In genomic region chr7:14807498-14807897, GRCh38 we compare ENCODE assay signal across 20 cellular contexts.
"Had no signal": no experiment of that assay in that cellular context is flagged by ENCODE, and none has a peak within 500 bp of the region (broad histone marks: within the 10 kb centered on the region; RNA-seq: fewer than 3 reads in every experiment).

No MANE protein-coding gene starts in this region.

- H3K27ac ChIP-seq: esophagus muscularis mucosa, heart right ventricle, ovary, thoracic aorta, upper lobe of left lung had no signal

- H3K4me3 Mint-ChIP-seq: activated CD4-positive, alpha-beta memory T cell treated with anti-CD3 and anti-CD28 coated beads for 36 hours; activated naive CD8-positive, alpha-beta T cell treated with anti-CD3 and anti-CD28 coated beads, Interleukin-2, amount 10 ng/mL, durations not matched to agents 7 days and 5 days; activated T-helper 1 cell treated with anti-CD3 and anti-CD28 coated beads, Interleukin-12 subunit alpha, Interleukin-12 subunit beta, Interleukin-2, Interleukin-4 antibody, amounts not matched to agents 30 ng/mL and 10 ng/mL and 1 ng/mL, durations not matched to agents 14 hours and 24 hours and 36 hours; immature natural killer cell; naive thymus-derived CD8-positive, alpha-beta T cell; stimulated activated naive B cell treated with anti-CD40 and anti-IgM and Interleukin-4, amounts not matched to agents 10 μg/mL and 1 μg/mL and 100 μg/mL, for 72 hours; WTC11 had no signal

- DNase-seq: activated CD4-positive, alpha-beta memory T cell treated with anti-CD3 and anti-CD28 coated beads for 36 hours; activated CD4-positive, alpha-beta T cell treated with anti-CD3 and anti-CD28 coated beads for 4 hours; activated naive CD8-positive, alpha-beta T cell treated with anti-CD3 and anti-CD28 coated beads, Interleukin-2, amount 10 ng/mL, durations not matched to agents 7 days and 5 days; activated T-cell treated with anti-CD3 and anti-CD28 coated beads for 4 hours; cerebellar nuclear complex; effector CD4-positive, alpha-beta T cell; heart right ventricle; immature natural killer cell; left cardiac atrium; mesendoderm; naive thymus-derived CD8-positive, alpha-beta T cell; ovary; sigmoid colon; stimulated activated naive B cell treated with anti-CD40 and anti-IgM and Interleukin-4, amounts not matched to agents 10 μg/mL and 1 μg/mL and 100 μg/mL, for 72 hours; upper lobe of left lung had no signal

- H3K4me1 ChIP-seq: heart right ventricle, upper lobe of left lung had no signal

- ATAC-seq: heart right ventricle; left cardiac atrium; naive thymus-derived CD8-positive, alpha-beta T cell; stimulated activated naive B cell treated with anti-CD40 and anti-IgM and Interleukin-4, amounts not matched to agents 10 μg/mL and 1 μg/mL and 100 μg/mL, for 72 hours; WTC11 had no signal

- H3K27me3 Mint-ChIP-seq: activated CD4-positive, alpha-beta memory T cell treated with anti-CD3 and anti-CD28 coated beads for 36 hours; activated naive CD8-positive, alpha-beta T cell treated with anti-CD3 and anti-CD28 coated beads, Interleukin-2, amount 10 ng/mL, durations not matched to agents 7 days and 5 days; naive thymus-derived CD8-positive, alpha-beta T cell; stimulated activated naive B cell treated with anti-CD40 and anti-IgM and Interleukin-4, amounts not matched to agents 10 μg/mL and 1 μg/mL and 100 μg/mL, for 72 hours had no signal

- H3K4me1 Mint-ChIP-seq: activated naive CD8-positive, alpha-beta T cell treated with anti-CD3 and anti-CD28 coated beads, Interleukin-2, amount 10 ng/mL, durations not matched to agents 7 days and 5 days; immature natural killer cell; naive thymus-derived CD8-positive, alpha-beta T cell; stimulated activated naive B cell treated with anti-CD40 and anti-IgM and Interleukin-4, amounts not matched to agents 10 μg/mL and 1 μg/mL and 100 μg/mL, for 72 hours; WTC11 had no signal

- H3K9me3 Mint-ChIP-seq: activated CD4-positive, alpha-beta memory T cell treated with anti-CD3 and anti-CD28 coated beads for 36 hours; activated T-helper 1 cell treated with anti-CD3 and anti-CD28 coated beads, Interleukin-12 subunit alpha, Interleukin-12 subunit beta, Interleukin-2, Interleukin-4 antibody, amounts not matched to agents 30 ng/mL and 10 ng/mL and 1 ng/mL, durations not matched to agents 14 hours and 24 hours and 36 hours; stimulated activated naive B cell treated with anti-CD40 and anti-IgM and Interleukin-4, amounts not matched to agents 10 μg/mL and 1 μg/mL and 100 μg/mL, for 72 hours; WTC11 had no signal

- H3K27me3 ChIP-seq: esophagus muscularis mucosa, heart right ventricle, ovary, sigmoid colon, upper lobe of left lung had no signal

- H3K36me3 ChIP-seq: esophagus muscularis mucosa, heart right ventricle, ovary, sigmoid colon, thoracic aorta, upper lobe of left lung had no signal

- H3K27ac Mint-ChIP-seq: activated CD4-positive, alpha-beta memory T cell treated with anti-CD3 and anti-CD28 coated beads for 36 hours; activated naive CD8-positive, alpha-beta T cell treated with anti-CD3 and anti-CD28 coated beads, Interleukin-2, amount 10 ng/mL, durations not matched to agents 7 days and 5 days; activated T-helper 1 cell treated with anti-CD3 and anti-CD28 coated beads, Interleukin-12 subunit alpha, Interleukin-12 subunit beta, Interleukin-2, Interleukin-4 antibody, amounts not matched to agents 30 ng/mL and 10 ng/mL and 1 ng/mL, durations not matched to agents 14 hours and 24 hours and 36 hours; immature natural killer cell; naive thymus-derived CD8-positive, alpha-beta T cell; stimulated activated naive B cell treated with anti-CD40 and anti-IgM and Interleukin-4, amounts not matched to agents 10 μg/mL and 1 μg/mL and 100 μg/mL, for 72 hours; WTC11 had no signal

- H3K4me3 ChIP-seq: esophagus muscularis mucosa, heart right ventricle, ovary, sigmoid colon, thoracic aorta, upper lobe of left lung had no signal

- H3K9me3 ChIP-seq: esophagus muscularis mucosa, heart right ventricle, ovary, sigmoid colon, thoracic aorta, upper lobe of left lung had no signal

- H3K36me3 Mint-ChIP-seq: activated CD4-positive, alpha-beta memory T cell treated with anti-CD3 and anti-CD28 coated beads for 36 hours; activated naive CD8-positive, alpha-beta T cell treated with anti-CD3 and anti-CD28 coated beads, Interleukin-2, amount 10 ng/mL, durations not matched to agents 7 days and 5 days; immature natural killer cell; naive thymus-derived CD8-positive, alpha-beta T cell; stimulated activated naive B cell treated with anti-CD40 and anti-IgM and Interleukin-4, amounts not matched to agents 10 μg/mL and 1 μg/mL and 100 μg/mL, for 72 hours; WTC11 had no signal

- FAIRE-seq: bronchial epithelial cell had no signal
